In genomic region chr3:15427981-15428380, GRCh38 we compare ENCODE assay signal across 2 cellular contexts.
TF ChIP-seq lines count a peak whose summit lies in the region.

No MANE protein-coding gene starts in this region.

TF ChIP-seq in GM23338, 12 proteins besides CTCF, POLR2A, EP300 and RAD21 (continued from another document):
- TF ChIP-seq, protein P1, sequence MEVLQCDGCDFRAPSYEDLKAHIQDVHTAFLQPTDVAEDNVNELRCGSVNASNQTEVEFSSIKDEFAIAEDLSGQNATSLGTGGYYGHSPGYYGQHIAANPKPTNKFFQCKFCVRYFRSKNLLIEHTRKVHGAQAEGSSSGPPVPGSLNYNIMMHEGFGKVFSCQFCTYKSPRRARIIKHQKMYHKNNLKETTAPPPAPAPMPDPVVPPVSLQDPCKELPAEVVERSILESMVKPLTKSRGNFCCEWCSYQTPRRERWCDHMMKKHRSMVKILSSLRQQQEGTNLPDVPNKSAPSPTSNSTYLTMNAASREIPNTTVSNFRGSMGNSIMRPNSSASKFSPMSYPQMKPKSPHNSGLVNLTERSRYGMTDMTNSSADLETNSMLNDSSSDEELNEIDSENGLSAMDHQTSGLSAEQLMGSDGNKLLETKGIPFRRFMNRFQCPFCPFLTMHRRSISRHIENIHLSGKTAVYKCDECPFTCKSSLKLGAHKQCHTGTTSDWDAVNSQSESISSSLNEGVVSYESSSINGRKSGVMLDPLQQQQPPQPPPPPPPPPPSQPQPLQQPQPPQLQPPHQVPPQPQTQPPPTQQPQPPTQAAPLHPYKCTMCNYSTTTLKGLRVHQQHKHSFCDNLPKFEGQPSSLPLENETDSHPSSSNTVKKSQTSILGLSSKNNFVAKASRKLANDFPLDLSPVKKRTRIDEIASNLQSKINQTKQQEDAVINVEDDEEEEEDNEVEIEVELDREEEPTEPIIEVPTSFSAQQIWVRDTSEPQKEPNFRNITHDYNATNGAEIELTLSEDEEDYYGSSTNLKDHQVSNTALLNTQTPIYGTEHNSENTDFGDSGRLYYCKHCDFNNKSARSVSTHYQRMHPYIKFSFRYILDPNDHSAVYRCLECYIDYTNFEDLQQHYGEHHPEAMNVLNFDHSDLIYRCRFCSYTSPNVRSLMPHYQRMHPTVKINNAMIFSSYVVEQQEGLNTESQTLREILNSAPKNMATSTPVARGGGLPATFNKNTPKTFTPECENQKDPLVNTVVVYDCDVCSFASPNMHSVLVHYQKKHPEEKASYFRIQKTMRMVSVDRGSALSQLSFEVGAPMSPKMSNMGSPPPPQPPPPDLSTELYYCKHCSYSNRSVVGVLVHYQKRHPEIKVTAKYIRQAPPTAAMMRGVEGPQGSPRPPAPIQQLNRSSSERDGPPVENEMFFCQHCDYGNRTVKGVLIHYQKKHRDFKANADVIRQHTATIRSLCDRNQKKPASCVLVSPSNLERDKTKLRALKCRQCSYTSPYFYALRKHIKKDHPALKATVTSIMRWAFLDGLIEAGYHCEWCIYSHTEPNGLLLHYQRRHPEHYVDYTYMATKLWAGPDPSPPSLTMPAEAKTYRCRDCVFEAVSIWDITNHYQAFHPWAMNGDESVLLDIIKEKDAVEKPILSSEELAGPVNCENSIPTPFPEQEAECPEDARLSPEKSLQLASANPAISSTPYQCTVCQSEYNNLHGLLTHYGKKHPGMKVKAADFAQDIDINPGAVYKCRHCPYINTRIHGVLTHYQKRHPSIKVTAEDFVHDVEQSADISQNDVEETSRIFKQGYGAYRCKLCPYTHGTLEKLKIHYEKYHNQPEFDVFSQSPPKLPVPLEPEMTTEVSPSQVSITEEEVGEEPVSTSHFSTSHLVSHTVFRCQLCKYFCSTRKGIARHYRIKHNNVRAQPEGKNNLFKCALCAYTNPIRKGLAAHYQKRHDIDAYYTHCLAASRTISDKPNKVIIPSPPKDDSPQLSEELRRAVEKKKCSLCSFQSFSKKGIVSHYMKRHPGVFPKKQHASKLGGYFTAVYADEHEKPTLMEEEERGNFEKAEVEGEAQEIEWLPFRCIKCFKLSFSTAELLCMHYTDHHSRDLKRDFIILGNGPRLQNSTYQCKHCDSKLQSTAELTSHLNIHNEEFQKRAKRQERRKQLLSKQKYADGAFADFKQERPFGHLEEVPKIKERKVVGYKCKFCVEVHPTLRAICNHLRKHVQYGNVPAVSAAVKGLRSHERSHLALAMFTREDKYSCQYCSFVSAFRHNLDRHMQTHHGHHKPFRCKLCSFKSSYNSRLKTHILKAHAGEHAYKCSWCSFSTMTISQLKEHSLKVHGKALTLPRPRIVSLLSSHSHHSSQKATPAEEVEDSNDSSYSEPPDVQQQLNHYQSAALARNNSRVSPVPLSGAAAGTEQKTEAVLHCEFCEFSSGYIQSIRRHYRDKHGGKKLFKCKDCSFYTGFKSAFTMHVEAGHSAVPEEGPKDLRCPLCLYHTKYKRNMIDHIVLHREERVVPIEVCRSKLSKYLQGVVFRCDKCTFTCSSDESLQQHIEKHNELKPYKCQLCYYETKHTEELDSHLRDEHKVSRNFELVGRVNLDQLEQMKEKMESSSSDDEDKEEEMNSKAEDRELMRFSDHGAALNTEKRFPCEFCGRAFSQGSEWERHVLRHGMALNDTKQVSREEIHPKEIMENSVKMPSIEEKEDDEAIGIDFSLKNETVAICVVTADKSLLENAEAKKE (CRISPR knock-in tag; IDR thresholded peaks at IDR 0.05), result no peak
- TF ChIP-seq STAT1 (IDR thresholded peaks at IDR 0.05; ENCODE audit: unreplicated experiment) (no peak), POLR2AphosphoS5 (IDR thresholded peaks at IDR 0.05; ENCODE audit: low read depth) (no peak), ZNF114 (CRISPR knock-in tag; IDR thresholded peaks at IDR 0.05) (no peak), NANOG (IDR thresholded peaks at IDR 0.05; ENCODE audit: borderline replicate concordance) (no peak), EZH2phosphoT487 (IDR thresholded peaks at IDR 0.05; ENCODE audit: unreplicated experiment) (no peak), CREB1 (CRISPR knock-in tag; IDR thresholded peaks at IDR 0.05; ENCODE audit: low read depth) (no peak)
- TF ChIP-seq, protein P2, sequence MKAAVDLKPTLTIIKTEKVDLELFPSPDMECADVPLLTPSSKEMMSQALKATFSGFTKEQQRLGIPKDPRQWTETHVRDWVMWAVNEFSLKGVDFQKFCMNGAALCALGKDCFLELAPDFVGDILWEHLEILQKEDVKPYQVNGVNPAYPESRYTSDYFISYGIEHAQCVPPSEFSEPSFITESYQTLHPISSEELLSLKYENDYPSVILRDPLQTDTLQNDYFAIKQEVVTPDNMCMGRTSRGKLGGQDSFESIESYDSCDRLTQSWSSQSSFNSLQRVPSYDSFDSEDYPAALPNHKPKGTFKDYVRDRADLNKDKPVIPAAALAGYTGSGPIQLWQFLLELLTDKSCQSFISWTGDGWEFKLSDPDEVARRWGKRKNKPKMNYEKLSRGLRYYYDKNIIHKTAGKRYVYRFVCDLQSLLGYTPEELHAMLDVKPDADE (IDR thresholded peaks at IDR 0.05), result no peak
TF ChIP-seq in GM23338: peak in this region for 0.

TF ChIP-seq in WTC11, 78 proteins besides CTCF, POLR2A, EP300 and RAD21 (continued from another document):
- TF ChIP-seq, protein P3, sequence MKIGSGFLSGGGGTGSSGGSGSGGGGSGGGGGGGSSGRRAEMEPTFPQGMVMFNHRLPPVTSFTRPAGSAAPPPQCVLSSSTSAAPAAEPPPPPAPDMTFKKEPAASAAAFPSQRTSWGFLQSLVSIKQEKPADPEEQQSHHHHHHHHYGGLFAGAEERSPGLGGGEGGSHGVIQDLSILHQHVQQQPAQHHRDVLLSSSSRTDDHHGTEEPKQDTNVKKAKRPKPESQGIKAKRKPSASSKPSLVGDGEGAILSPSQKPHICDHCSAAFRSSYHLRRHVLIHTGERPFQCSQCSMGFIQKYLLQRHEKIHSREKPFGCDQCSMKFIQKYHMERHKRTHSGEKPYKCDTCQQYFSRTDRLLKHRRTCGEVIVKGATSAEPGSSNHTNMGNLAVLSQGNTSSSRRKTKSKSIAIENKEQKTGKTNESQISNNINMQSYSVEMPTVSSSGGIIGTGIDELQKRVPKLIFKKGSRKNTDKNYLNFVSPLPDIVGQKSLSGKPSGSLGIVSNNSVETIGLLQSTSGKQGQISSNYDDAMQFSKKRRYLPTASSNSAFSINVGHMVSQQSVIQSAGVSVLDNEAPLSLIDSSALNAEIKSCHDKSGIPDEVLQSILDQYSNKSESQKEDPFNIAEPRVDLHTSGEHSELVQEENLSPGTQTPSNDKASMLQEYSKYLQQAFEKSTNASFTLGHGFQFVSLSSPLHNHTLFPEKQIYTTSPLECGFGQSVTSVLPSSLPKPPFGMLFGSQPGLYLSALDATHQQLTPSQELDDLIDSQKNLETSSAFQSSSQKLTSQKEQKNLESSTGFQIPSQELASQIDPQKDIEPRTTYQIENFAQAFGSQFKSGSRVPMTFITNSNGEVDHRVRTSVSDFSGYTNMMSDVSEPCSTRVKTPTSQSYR (CRISPR knock-in tag; IDR thresholded peaks at IDR 0.05), result no peak
- TF ChIP-seq PRRX2 (CRISPR knock-in tag; IDR thresholded peaks at IDR 0.05) (no peak), ZNF425 (CRISPR knock-in tag; conservative IDR thresholded peaks at IDR 0.05) (no peak), FOXK1 (CRISPR knock-in tag; IDR thresholded peaks at IDR 0.05) (no peak), RELA (CRISPR knock-in tag; IDR thresholded peaks at IDR 0.05; ENCODE audit: borderline replicate concordance) (no peak), USF1 (CRISPR knock-in tag; IDR thresholded peaks at IDR 0.05) (no peak), OVOL2 (CRISPR knock-in tag; IDR thresholded peaks at IDR 0.05; ENCODE audit: borderline replicate concordance) (no peak), ZNF416 (CRISPR knock-in tag; IDR thresholded peaks at IDR 0.05) (no peak), ESRRA (CRISPR knock-in tag; IDR thresholded peaks at IDR 0.05; ENCODE audit: borderline replicate concordance) (no peak)
- TF ChIP-seq, protein P4, sequence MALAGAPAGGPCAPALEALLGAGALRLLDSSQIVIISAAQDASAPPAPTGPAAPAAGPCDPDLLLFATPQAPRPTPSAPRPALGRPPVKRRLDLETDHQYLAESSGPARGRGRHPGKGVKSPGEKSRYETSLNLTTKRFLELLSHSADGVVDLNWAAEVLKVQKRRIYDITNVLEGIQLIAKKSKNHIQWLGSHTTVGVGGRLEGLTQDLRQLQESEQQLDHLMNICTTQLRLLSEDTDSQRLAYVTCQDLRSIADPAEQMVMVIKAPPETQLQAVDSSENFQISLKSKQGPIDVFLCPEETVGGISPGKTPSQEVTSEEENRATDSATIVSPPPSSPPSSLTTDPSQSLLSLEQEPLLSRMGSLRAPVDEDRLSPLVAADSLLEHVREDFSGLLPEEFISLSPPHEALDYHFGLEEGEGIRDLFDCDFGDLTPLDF (CRISPR knock-in tag; IDR thresholded peaks at IDR 0.05), result no peak
- TF ChIP-seq, protein P5, sequence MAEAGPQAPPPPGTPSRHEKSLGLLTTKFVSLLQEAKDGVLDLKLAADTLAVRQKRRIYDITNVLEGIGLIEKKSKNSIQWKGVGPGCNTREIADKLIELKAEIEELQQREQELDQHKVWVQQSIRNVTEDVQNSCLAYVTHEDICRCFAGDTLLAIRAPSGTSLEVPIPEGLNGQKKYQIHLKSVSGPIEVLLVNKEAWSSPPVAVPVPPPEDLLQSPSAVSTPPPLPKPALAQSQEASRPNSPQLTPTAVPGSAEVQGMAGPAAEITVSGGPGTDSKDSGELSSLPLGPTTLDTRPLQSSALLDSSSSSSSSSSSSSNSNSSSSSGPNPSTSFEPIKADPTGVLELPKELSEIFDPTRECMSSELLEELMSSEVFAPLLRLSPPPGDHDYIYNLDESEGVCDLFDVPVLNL (CRISPR knock-in tag; IDR thresholded peaks at IDR 0.05; ENCODE audit: borderline replicate concordance, low read depth), result no peak
- TF ChIP-seq, protein P6, sequence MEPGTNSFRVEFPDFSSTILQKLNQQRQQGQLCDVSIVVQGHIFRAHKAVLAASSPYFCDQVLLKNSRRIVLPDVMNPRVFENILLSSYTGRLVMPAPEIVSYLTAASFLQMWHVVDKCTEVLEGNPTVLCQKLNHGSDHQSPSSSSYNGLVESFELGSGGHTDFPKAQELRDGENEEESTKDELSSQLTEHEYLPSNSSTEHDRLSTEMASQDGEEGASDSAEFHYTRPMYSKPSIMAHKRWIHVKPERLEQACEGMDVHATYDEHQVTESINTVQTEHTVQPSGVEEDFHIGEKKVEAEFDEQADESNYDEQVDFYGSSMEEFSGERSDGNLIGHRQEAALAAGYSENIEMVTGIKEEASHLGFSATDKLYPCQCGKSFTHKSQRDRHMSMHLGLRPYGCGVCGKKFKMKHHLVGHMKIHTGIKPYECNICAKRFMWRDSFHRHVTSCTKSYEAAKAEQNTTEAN (CRISPR knock-in tag; IDR thresholded peaks at IDR 0.05), result no peak
